8 cellular contexts compared by ENCODE assay signal in genomic region chr3:11719406-11720219, GRCh38.
DNase-seq lines count a peak whose midpoint lies in the region; ATAC-seq and TF ChIP-seq lines count a peak whose summit lies in the region.

No MANE protein-coding gene starts in this region.

- H3K9me3 ChIP-seq in OCI-LY3 (ENCODE audit: insufficient read depth, low read length) = no peaks in the 10 kb centered on the region
- H3K9me3 ChIP-seq in fibroblast of lung (ENCODE audit: control insufficient read depth, insufficient read depth, low read depth, low read length) = no peaks in the 10 kb centered on the region

- POLR2A ChIA-PET in BJ (lab: Charles Lee) = no interaction called here
- POLR2A ChIA-PET in naive thymus-derived CD8-positive, alpha-beta T cell (lab: Charles Lee) = no interaction called here

- H3K36me3 ChIP-seq in BJ (ENCODE audit: control insufficient read depth, insufficient read depth, low read length) = no peaks in the 10 kb centered on the region
- H3K36me3 ChIP-seq in OCI-LY3 (replicated peaks; ENCODE audit: low read depth, low read length) = no peaks in the 10 kb centered on the region
- H3K36me3 ChIP-seq in fibroblast of lung (ENCODE audit: control insufficient read depth, insufficient read depth, low read length) = no peaks in the 10 kb centered on the region

- peak overlapping the region; percentile 97; the same call in 1 of the 2 replicates for H2AFZ ChIP-seq in OCI-LY3 (ENCODE audit: low read depth, low read length)
- peak overlapping the region; percentile 72 for H2AFZ ChIP-seq in fibroblast of lung (ENCODE audit: low read length)

- H3K4me1 ChIP-seq in OCI-LY3 (ENCODE audit: low read length) = peaks cover 9% of the 10 kb centered on the region
- peaks cover 6% of the 10 kb centered on the region for H3K4me1 ChIP-seq in fibroblast of lung (ENCODE audit: control insufficient read depth, extremely low read depth, insufficient read depth, low read length)

- H4K20me1 ChIP-seq in OCI-LY3 (ENCODE audit: insufficient read depth, low read length) (no peaks in the 10 kb centered on the region), fibroblast of lung (ENCODE audit: control insufficient read depth, extremely low read depth, insufficient read depth, low read length) (no peaks in the 10 kb centered on the region)

- no peak for DNase-seq in BJ (ENCODE audit: low read depth)
- peak; percentile 44 for DNase-seq in GM19240 (ENCODE audit: insufficient read length, low spot score)
- peak; percentile 46 for DNase-seq in activated T-helper 2 cell treated with anti-CD3 and anti-CD28 coated beads, Interferon-gamma antibody, Interleukin-2, Interleukin-4, amounts not matched to agents 10 μg/mL and 5 μg/mL and 100 μg/mL, durations not matched to agents 14 hours and 24 hours and 36 hours (ENCODE audit: low spot score)
- DNase-seq in fibroblast of lung (ENCODE audit: low read depth in 2 of 2) = peak; percentile 34 to 52
- DNase-seq in naive thymus-derived CD8-positive, alpha-beta T cell = peak; percentile 54 to 86 (median 74)
- DNase-seq in stimulated activated naive B cell treated with anti-CD40 and anti-IgM and Interleukin-4, amounts not matched to agents 10 μg/mL and 1 μg/mL and 100 μg/mL, for 72 hours = peak; percentile 51

- no peak overlapping the region for H3K27ac Mint-ChIP-seq in activated T-helper 2 cell treated with anti-CD3 and anti-CD28 coated beads, Interferon-gamma antibody, Interleukin-2, Interleukin-4, amounts not matched to agents 10 μg/mL and 5 μg/mL and 100 μg/mL, durations not matched to agents 14 hours and 24 hours and 36 hours
- H3K27ac Mint-ChIP-seq in naive thymus-derived CD8-positive, alpha-beta T cell = peak overlapping the region in 1 of 10 donors; percentile 57
- no peak overlapping the region for H3K27ac Mint-ChIP-seq in stimulated activated naive B cell treated with anti-CD40 and anti-IgM and Interleukin-4, amounts not matched to agents 10 μg/mL and 1 μg/mL and 100 μg/mL, for 72 hours

- H3K9me3 Mint-ChIP-seq in activated T-helper 2 cell treated with anti-CD3 and anti-CD28 coated beads, Interferon-gamma antibody, Interleukin-2, Interleukin-4, amounts not matched to agents 10 μg/mL and 5 μg/mL and 100 μg/mL, durations not matched to agents 14 hours and 24 hours and 36 hours = no peaks in the 10 kb centered on the region
- no peaks in the 10 kb centered on the region for H3K9me3 Mint-ChIP-seq in naive thymus-derived CD8-positive, alpha-beta T cell
- no peaks in the 10 kb centered on the region for H3K9me3 Mint-ChIP-seq in stimulated activated naive B cell treated with anti-CD40 and anti-IgM and Interleukin-4, amounts not matched to agents 10 μg/mL and 1 μg/mL and 100 μg/mL, for 72 hours

- CTCF ChIA-PET in BJ (lab: Yijun Ruan, JAX) = no interaction called here

- H3K9ac ChIP-seq in OCI-LY3 (ENCODE audit: low read length) (peak overlapping the region; percentile 64), fibroblast of lung (ENCODE audit: insufficient read depth, low read length) (peak overlapping the region; percentile 76)

- intact Hi-C loops in activated T-helper 2 cell treated with anti-CD3 and anti-CD28 coated beads, Interferon-gamma antibody, Interleukin-2, Interleukin-4, amounts not matched to agents 10 μg/mL and 5 μg/mL and 100 μg/mL, durations not matched to agents 14 hours and 24 hours and 36 hours (cut with micrococcal nuclease) = loop anchor here (1.0 to 5.0 kb wide), 5 partner anchors 45 to 128 kb away; partner anchors contain the start of gene TAMM41

- peak; percentile 74 for ATAC-seq in HG03439 (IDR thresholded peaks at IDR 0.05; ENCODE audit: unreplicated experiment)
- peak; percentile 71 to 75 for ATAC-seq in naive thymus-derived CD8-positive, alpha-beta T cell
- ATAC-seq in stimulated activated naive B cell treated with anti-CD40 and anti-IgM and Interleukin-4, amounts not matched to agents 10 μg/mL and 1 μg/mL and 100 μg/mL, for 72 hours (replicated peaks) = peak; percentile 68 to 72

- H3K4me1 Mint-ChIP-seq in activated T-helper 2 cell treated with anti-CD3 and anti-CD28 coated beads, Interferon-gamma antibody, Interleukin-2, Interleukin-4, amounts not matched to agents 10 μg/mL and 5 μg/mL and 100 μg/mL, durations not matched to agents 14 hours and 24 hours and 36 hours (ENCODE audit: low read depth) = peaks cover 17% of the 10 kb centered on the region
- H3K4me1 Mint-ChIP-seq in naive thymus-derived CD8-positive, alpha-beta T cell = peaks cover 11 to 20% (median 20%) of the 10 kb centered on the region in 4 donors
- peaks cover 6 to 22% of the 10 kb centered on the region in 2 donors for H3K4me1 Mint-ChIP-seq in stimulated activated naive B cell treated with anti-CD40 and anti-IgM and Interleukin-4, amounts not matched to agents 10 μg/mL and 1 μg/mL and 100 μg/mL, for 72 hours

- peak overlapping the region; percentile 87 for H3K4me2 ChIP-seq in OCI-LY3 (ENCODE audit: low read length)
- peak overlapping the region; percentile 89 for H3K4me2 ChIP-seq in fibroblast of lung (ENCODE audit: extremely low read depth, insufficient read depth, low read length)

- no peaks in the 10 kb centered on the region for H3K36me3 Mint-ChIP-seq in activated T-helper 2 cell treated with anti-CD3 and anti-CD28 coated beads, Interferon-gamma antibody, Interleukin-2, Interleukin-4, amounts not matched to agents 10 μg/mL and 5 μg/mL and 100 μg/mL, durations not matched to agents 14 hours and 24 hours and 36 hours (ENCODE audit: low read depth)
- no peaks in the 10 kb centered on the region for H3K36me3 Mint-ChIP-seq in naive thymus-derived CD8-positive, alpha-beta T cell
- no peaks in the 10 kb centered on the region for H3K36me3 Mint-ChIP-seq in stimulated activated naive B cell treated with anti-CD40 and anti-IgM and Interleukin-4, amounts not matched to agents 10 μg/mL and 1 μg/mL and 100 μg/mL, for 72 hours

- H3K27me3 Mint-ChIP-seq in activated T-helper 2 cell treated with anti-CD3 and anti-CD28 coated beads, Interferon-gamma antibody, Interleukin-2, Interleukin-4, amounts not matched to agents 10 μg/mL and 5 μg/mL and 100 μg/mL, durations not matched to agents 14 hours and 24 hours and 36 hours (ENCODE audit: low read depth) = peaks cover 22% of the 10 kb centered on the region
- H3K27me3 Mint-ChIP-seq in naive thymus-derived CD8-positive, alpha-beta T cell = peaks cover 1 to 15% (median 5%) of the 10 kb centered on the region in 5 donors
- peaks cover 0 to 18% of the 10 kb centered on the region in 2 donors for H3K27me3 Mint-ChIP-seq in stimulated activated naive B cell treated with anti-CD40 and anti-IgM and Interleukin-4, amounts not matched to agents 10 μg/mL and 1 μg/mL and 100 μg/mL, for 72 hours

- TF ChIP-seq CTCF in BJ (IDR thresholded peaks at IDR 0.05; ENCODE audit: insufficient read depth, low read depth, low read length) (no peak), OCI-LY3 (IDR thresholded peaks at IDR 0.05; ENCODE audit: low read depth, low read length) (no peak), fibroblast of lung (conservative IDR thresholded peaks at IDR 0.05 in 1 of 2, IDR thresholded peaks at IDR 0.05 in 1 of 2; ENCODE audit: low read depth in 1 of 2, low read length in 2 of 2) (no peak)

- H3K27me3 ChIP-seq in BJ (ENCODE audit: control insufficient read depth, insufficient read depth, low read length) = peaks cover 2% of the 10 kb centered on the region
- H3K27me3 ChIP-seq in OCI-LY3 (ENCODE audit: low read depth, low read length) = peaks cover 10% of the 10 kb centered on the region
- H3K27me3 ChIP-seq in fibroblast of lung (ENCODE audit: control insufficient read depth, insufficient read depth, low read length) = no peaks in the 10 kb centered on the region

- H3K27ac ChIP-seq in OCI-LY3 (ENCODE audit: low read length) (no peak overlapping the region), fibroblast of lung (ENCODE audit: insufficient read depth, low read length) (peak overlapping the region; percentile 55)

- H3K4me3 Mint-ChIP-seq in activated T-helper 2 cell treated with anti-CD3 and anti-CD28 coated beads, Interferon-gamma antibody, Interleukin-2, Interleukin-4, amounts not matched to agents 10 μg/mL and 5 μg/mL and 100 μg/mL, durations not matched to agents 14 hours and 24 hours and 36 hours (ENCODE audit: low read depth) = peak overlapping the region; percentile 90
- peak overlapping the region; percentile 61 to 98 (median 81) for H3K4me3 Mint-ChIP-seq in naive thymus-derived CD8-positive, alpha-beta T cell
- H3K4me3 Mint-ChIP-seq in stimulated activated naive B cell treated with anti-CD40 and anti-IgM and Interleukin-4, amounts not matched to agents 10 μg/mL and 1 μg/mL and 100 μg/mL, for 72 hours = peak overlapping the region; percentile 91

- H3K4me3 ChIP-seq in BJ (ENCODE audit: low read depth, low read length) = peak overlapping the region; percentile 87
- H3K4me3 ChIP-seq in OCI-LY3 (ENCODE audit: low read length) = peak overlapping the region; percentile 92
- peak overlapping the region; percentile 52 to 73 (median 62) for H3K4me3 ChIP-seq in fibroblast of lung (replicated peaks in 1 of 4; ENCODE audit: control extremely low read depth in 1 of 4, insufficient read depth in 1 of 4, low read depth in 3 of 4, low read length in 4 of 4)

- no peaks in the 10 kb centered on the region for H3K79me2 ChIP-seq in OCI-LY3 (ENCODE audit: low read length)
- H3K79me2 ChIP-seq in fibroblast of lung (ENCODE audit: control insufficient read depth, insufficient read depth, low read length) = peaks cover 10% of the 10 kb centered on the region
